In genomic region chr17:45222273-45222993, GRCh38 we compare ENCODE assay signal across 8 cellular contexts. TPM values are rescaled to one million over a fixed set of nuclear protein-coding genes. Genes with fewer than 3 reads are reported as not detected.
DNase-seq lines count a peak whose midpoint lies in the region; ATAC-seq and TF ChIP-seq lines count a peak whose summit lies in the region.

No MANE protein-coding gene starts in this region.

- no peaks in the 10 kb centered on the region for H3K27me3 Mint-ChIP-seq in naive B cell

- H3K9me3 Mint-ChIP-seq in naive B cell = no peaks in the 10 kb centered on the region

- no peak overlapping the region for H3K9ac ChIP-seq in SK-N-MC (ENCODE audit: insufficient read length)

- TF ChIP-seq CTCF in GM12865 (IDR thresholded peaks at IDR 0.05; ENCODE audit: insufficient read depth, low read depth, low read length, missing control alignments) (no peak), coronary artery (IDR thresholded peaks at IDR 0.05) (no peak)

- H3K4me3 Mint-ChIP-seq in naive B cell = peak overlapping the region; percentile 96 to 99 (median 98)

- DNase-seq in GM12865 (ENCODE audit: low read depth) = peak; percentile 58
- no peak for DNase-seq in SK-N-MC (ENCODE audit: low read depth, low spot score)
- peak; percentile 74 for DNase-seq in coronary artery (ENCODE audit: low spot score)
- DNase-seq in naive B cell = no peak
- DNase-seq in cerebellar cortex (ENCODE audit: low spot score) = no peak
- DNase-seq in COLO668 (lab: John Stamatoyannopoulos, UW; ENCODE audit: unreplicated experiment) = no peak
- DNase-seq in SKM-1 (lab: John Stamatoyannopoulos, UW; ENCODE audit: unreplicated experiment) = no peak

- H3K27ac ChIP-seq in SK-N-MC = no peak overlapping the region
- peak overlapping the region in 1 of 2 donors; percentile 73 for H3K27ac ChIP-seq in coronary artery

- H3K36me3 ChIP-seq in SK-N-MC (ENCODE audit: insufficient read depth, low read length) = no peaks in the 10 kb centered on the region

- H3K27ac Mint-ChIP-seq in naive B cell = peak overlapping the region; percentile 97 to 100 (median 100)

- H3K36me3 Mint-ChIP-seq in naive B cell = peaks cover 0 to 7% of the 10 kb centered on the region in 2 donors

- ATAC-seq in naive B cell (ENCODE audit: low read depth in 2 of 2) (peak in 1 of 2 donors; percentile 10), HG02623 (IDR thresholded peaks at IDR 0.05; ENCODE audit: unreplicated experiment) (no peak)

- H3K4me3 ChIP-seq in GM12865 (ENCODE audit: low read depth, low read length) = peak overlapping the region; percentile 96
- peak overlapping the region; percentile 76 for H3K4me3 ChIP-seq in SK-N-MC
- H3K4me3 ChIP-seq in coronary artery = peak overlapping the region; percentile 74

- peaks cover 67 to 78% (median 77%) of the 10 kb centered on the region in 3 donors for H3K4me1 Mint-ChIP-seq in naive B cell

- no peaks in the 10 kb centered on the region for H3K9me3 ChIP-seq in SK-N-MC (ENCODE audit: low read depth, low read length)

RNA-seq across cellular contexts. Expression of gene FMNL1, which starts 0.7 kb away (rescaled TPM):
- polyA plus RNA-seq in naive B cell (ENCODE audit: low read depth in 6 of 6) = 10 to 100 TPM; 16.9 to 47.0 (median 22.3) TPM

RNA-seq across cellular contexts. Expression of gene SPATA32, which starts 39.5 kb away (rescaled TPM):
- polyA plus RNA-seq in naive B cell (ENCODE audit: low read depth in 6 of 6) = 1 to 10 TPM in 1 of 6 donors, under 1 TPM in 4, not detected in 1; 0.16 to 4.6 (median 0.31) TPM

Comparison
In these comparisons a context has a peak if more than half of its experiments do, and no peak if none do; other contexts are left out.
1. DNase-seq: peak in GM12865 (single experiment) and coronary artery (single experiment); none in SK-N-MC (single experiment), naive B cell (single experiment), cerebellar cortex (single experiment), COLO668 (single experiment) and SKM-1 (single experiment).
2. Peak in every context shown above with its lines, with median percentiles within 50 percentile points of each other: H3K4me3 ChIP-seq.